1 cellular context compared by ENCODE assay signal in genomic region chr15:55401786-55402246, GRCh38.
A peak's percentile ranks its signal among the peaks of the same experiment; 100 is the strongest.
TF ChIP-seq lines count a peak whose summit lies in the region.

No MANE protein-coding gene starts in this region.

TF ChIP-seq in K562, 482 proteins besides CTCF, POLR2A, EP300 and RAD21 (continued from another document and continues in another):
- TF ChIP-seq AFF1 (IDR thresholded peaks at IDR 0.05; ENCODE audit: low read depth in 1 of 2, partially characterized antibody in 2 of 2), result no peak
- no peak for TF ChIP-seq GATAD2A (IDR thresholded peaks at IDR 0.05)
- no peak for TF ChIP-seq BRCA1 (IDR thresholded peaks at IDR 0.05)
- TF ChIP-seq BRCA1 (CRISPR knock-in tag; IDR thresholded peaks at IDR 0.05), result no peak
- TF ChIP-seq ZBTB40 (IDR thresholded peaks at IDR 0.05), result no peak; the same call in 1 of the 2 replicates
- no peak for TF ChIP-seq ZBTB40 (CRISPR knock-in tag; IDR thresholded peaks at IDR 0.05)
- TF ChIP-seq MCM5 (IDR thresholded peaks at IDR 0.05; ENCODE audit: low read depth), result no peak
- no peak for TF ChIP-seq FOS (IDR thresholded peaks at IDR 0.05; ENCODE audit: extremely low read depth, insufficient read length)
- no peak for TF ChIP-seq LEF1 (IDR thresholded peaks at IDR 0.05)
- TF ChIP-seq ZNF551 (CRISPR knock-in tag; IDR thresholded peaks at IDR 0.05), result no peak
- no peak for TF ChIP-seq POLR3A (IDR thresholded peaks at IDR 0.05; ENCODE audit: borderline replicate concordance, extremely low read depth, insufficient read depth, insufficient read length)
- TF ChIP-seq NKRF (IDR thresholded peaks at IDR 0.05; ENCODE audit: borderline replicate concordance), result no peak
- no peak for TF ChIP-seq ARID2 (IDR thresholded peaks at IDR 0.05)
- no peak for TF ChIP-seq ID3 (CRISPR knock-in tag; IDR thresholded peaks at IDR 0.05)
- TF ChIP-seq ID3 (tag; IDR thresholded peaks at IDR 0.05), result peak; percentile 91
- TF ChIP-seq SREBF2 (CRISPR knock-in tag; IDR thresholded peaks at IDR 0.05), result no peak
- TF ChIP-seq ZNF263 (CRISPR knock-in tag; IDR thresholded peaks at IDR 0.05; ENCODE audit: borderline replicate concordance), result no peak
- no peak for TF ChIP-seq MAFF (IDR thresholded peaks at IDR 0.05; ENCODE audit: low read length)
- TF ChIP-seq CBFB (CRISPR knock-in tag; IDR thresholded peaks at IDR 0.05), result no peak
- TF ChIP-seq CHAMP1 (IDR thresholded peaks at IDR 0.05), result no peak
- TF ChIP-seq ZNF280B (CRISPR knock-in tag; IDR thresholded peaks at IDR 0.05), result 0 out of 2 replicates have a peak, but pooled peaks have one; percentile 63
- TF ChIP-seq HEY1 (CRISPR knock-in tag; IDR thresholded peaks at IDR 0.05; ENCODE audit: borderline replicate concordance), result no peak
- no peak for TF ChIP-seq DNMT1 (IDR thresholded peaks at IDR 0.05)
- no peak for TF ChIP-seq GABPB1 (CRISPR knock-in tag; IDR thresholded peaks at IDR 0.05)
